14 cellular contexts compared by ENCODE assay signal in genomic region chr4:48499551-48500066, GRCh38. TPM values are rescaled to one million over a fixed set of nuclear protein-coding genes. Genes with fewer than 3 reads are reported as not detected.
DNase-seq lines count a peak whose midpoint lies in the region; ATAC-seq lines count a peak whose summit lies in the region.
"Had no signal": no experiment of that assay in that cellular context is flagged by ENCODE, and none has a peak within 500 bp of the region (broad histone marks: within the 10 kb centered on the region; RNA-seq: fewer than 3 reads in every experiment).

No MANE protein-coding gene starts in this region.

- no peaks in the 10 kb centered on the region for H3K9me3 Mint-ChIP-seq in activated CD4-positive, alpha-beta T cell treated with anti-CD3 and anti-CD28 coated beads, Interleukin-2, amount 10 ng/mL, durations not matched to agents 24 days and 14 days
- H3K9me3 Mint-ChIP-seq in activated naive CD8-positive, alpha-beta T cell treated with anti-CD3 and anti-CD28 coated beads, Interleukin-2, amount 50 U/mL, for 24 hours = no peaks in the 10 kb centered on the region
- H3K9me3 Mint-ChIP-seq: H9, natural killer cell had no signal

- peaks cover 31% of the 10 kb centered on the region for H3K36me3 Mint-ChIP-seq in activated CD4-positive, alpha-beta T cell treated with anti-CD3 and anti-CD28 coated beads, Interleukin-2, amount 10 ng/mL, durations not matched to agents 24 days and 14 days (ENCODE audit: low read depth)
- peaks cover 21% of the 10 kb centered on the region for H3K36me3 Mint-ChIP-seq in activated naive CD8-positive, alpha-beta T cell treated with anti-CD3 and anti-CD28 coated beads, Interleukin-2, amount 50 U/mL, for 24 hours (ENCODE audit: low read depth)

- DNase-seq in activated CD4-positive, alpha-beta T cell treated with anti-CD3 and anti-CD28 coated beads, Interleukin-2, amount 10 ng/mL, durations not matched to agents 24 days and 14 days = no peak
- no peak for DNase-seq in activated CD4-positive, alpha-beta T cell treated with anti-CD3 and anti-CD28 coated beads, Interleukin-2, amount 50 U/mL, for 4 hours
- DNase-seq in activated naive CD8-positive, alpha-beta T cell treated with anti-CD3 and anti-CD28 coated beads, Interleukin-2, amount 50 U/mL, for 24 hours = no peak
- DNase-seq in kidney glomerular epithelial cell (lab: John Stamatoyannopoulos, UW) = no peak
- no peak for DNase-seq in HCEC 1CT
- DNase-seq in NCI-H82 treated with DMSO at 0.1 percent for 48 hours (lab: John Stamatoyannopoulos, UW; ENCODE audit: unreplicated experiment) = no peak
- DNase-seq: DMS153, H9, natural killer cell, small intestine had no signal

- ATAC-seq in GM21576 (IDR thresholded peaks at IDR 0.05; ENCODE audit: unreplicated experiment) = peak; percentile 76
- peak; percentile 66 for ATAC-seq in HG03097 (IDR thresholded peaks at IDR 0.05; ENCODE audit: low FRiP score, unreplicated experiment)
- ATAC-seq in activated naive CD8-positive, alpha-beta T cell treated with anti-CD3 and anti-CD28 coated beads, Interleukin-2, amount 50 U/mL, for 24 hours = peak; percentile 43
- ATAC-seq: natural killer cell had no signal

- H3K27me3 Mint-ChIP-seq in activated CD4-positive, alpha-beta T cell treated with anti-CD3 and anti-CD28 coated beads, Interleukin-2, amount 10 ng/mL, durations not matched to agents 24 days and 14 days = no peaks in the 10 kb centered on the region
- H3K27me3 Mint-ChIP-seq in activated naive CD8-positive, alpha-beta T cell treated with anti-CD3 and anti-CD28 coated beads, Interleukin-2, amount 50 U/mL, for 24 hours = no peaks in the 10 kb centered on the region

- peaks cover 6% of the 10 kb centered on the region for H3K4me1 Mint-ChIP-seq in activated CD4-positive, alpha-beta T cell treated with anti-CD3 and anti-CD28 coated beads, Interleukin-2, amount 10 ng/mL, durations not matched to agents 24 days and 14 days
- peaks cover 21% of the 10 kb centered on the region for H3K4me1 Mint-ChIP-seq in activated naive CD8-positive, alpha-beta T cell treated with anti-CD3 and anti-CD28 coated beads, Interleukin-2, amount 50 U/mL, for 24 hours

- peak overlapping the region; percentile 12 for H3K27ac Mint-ChIP-seq in activated CD4-positive, alpha-beta T cell treated with anti-CD3 and anti-CD28 coated beads, Interleukin-2, amount 10 ng/mL, durations not matched to agents 24 days and 14 days
- H3K27ac Mint-ChIP-seq in activated naive CD8-positive, alpha-beta T cell treated with anti-CD3 and anti-CD28 coated beads, Interleukin-2, amount 50 U/mL, for 24 hours = no peak overlapping the region
- H3K27ac Mint-ChIP-seq: H9, natural killer cell had no signal

- no peak overlapping the region for H3K4me3 Mint-ChIP-seq in activated CD4-positive, alpha-beta T cell treated with anti-CD3 and anti-CD28 coated beads, Interleukin-2, amount 10 ng/mL, durations not matched to agents 24 days and 14 days
- no peak overlapping the region for H3K4me3 Mint-ChIP-seq in activated naive CD8-positive, alpha-beta T cell treated with anti-CD3 and anti-CD28 coated beads, Interleukin-2, amount 50 U/mL, for 24 hours
- H3K4me3 Mint-ChIP-seq: H9, natural killer cell had no signal

- intact Hi-C loops in activated CD4-positive, alpha-beta T cell treated with anti-CD3 and anti-CD28 coated beads, Interleukin-2, amount 10 ng/mL, durations not matched to agents 24 days and 14 days (cut with micrococcal nuclease) = loop anchor here (5.0 to 10.0 kb wide), 2 partner anchors 182 to 465 kb away; no protein-coding TSS in a partner anchor

RNA-seq across cellular contexts. Expression of gene ZAR1, which starts 9.6 kb away (rescaled TPM):
- total RNA-seq in activated CD4-positive, alpha-beta T cell treated with anti-CD3 and anti-CD28 coated beads, Interleukin-2, amount 10 ng/mL, durations not matched to agents 24 days and 14 days = not detected in 2 replicates
- total RNA-seq: esophagus muscularis mucosa, natural killer cell had no signal

RNA-seq across cellular contexts. Expression of gene SLC10A4, which starts 16.5 kb away (rescaled TPM):
- total RNA-seq in activated CD4-positive, alpha-beta T cell treated with anti-CD3 and anti-CD28 coated beads, Interleukin-2, amount 10 ng/mL, durations not matched to agents 24 days and 14 days = not detected in 2 replicates
- total RNA-seq: bronchial epithelial cell had no signal
